ENCODE assay signal across 2 cellular contexts in the genomic region with DNA sequence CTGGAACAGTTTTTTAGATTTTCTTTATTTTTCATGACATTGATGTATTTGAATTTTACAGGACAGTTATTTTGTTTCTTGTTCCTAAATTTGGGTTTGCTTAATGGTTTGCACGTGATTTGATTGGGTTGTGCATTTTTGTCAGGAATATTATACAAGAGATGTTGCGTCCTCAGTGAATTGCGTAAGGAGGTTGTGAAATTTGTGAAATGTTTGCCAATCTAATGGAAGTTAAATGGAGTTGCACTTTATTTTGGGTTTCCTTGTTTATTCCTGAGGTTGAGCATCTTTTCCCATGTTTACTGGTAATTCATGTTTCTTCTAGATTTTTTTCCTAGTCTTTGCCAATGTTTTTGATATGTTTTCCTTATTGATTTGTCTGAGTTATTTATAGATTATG.
A peak's percentile ranks its signal among the peaks of the same experiment; 100 is the strongest.
TF ChIP-seq lines count a peak whose summit lies in the region.

No MANE protein-coding gene starts in this region.

TF ChIP-seq in K562, 482 proteins besides CTCF, POLR2A, EP300 and RAD21:
- TF ChIP-seq CEBPB (tag; IDR thresholded peaks at IDR 0.05) (peak; percentile 73), CEBPG (CRISPR knock-in tag; IDR thresholded peaks at IDR 0.05) (no peak), CEBPG (tag; conservative IDR thresholded peaks at IDR 0.05 in 1 of 2, IDR thresholded peaks at IDR 0.05 in 1 of 2) (peak in 1 of 2 experiments; percentile 62; a peak in 2 of 4 replicates), MTA1 (IDR thresholded peaks at IDR 0.05; ENCODE audit: borderline replicate concordance) (no peak)

TF ChIP-seq in HepG2, 621 proteins besides CTCF, POLR2A, EP300 and RAD21:
- TF ChIP-seq CEBPG (CRISPR knock-in tag; IDR thresholded peaks at IDR 0.05) (peak; percentile 54), ZNF567 (CRISPR knock-in tag; IDR thresholded peaks at IDR 0.05; ENCODE audit: borderline replicate concordance) (no peak), SMARCC2 (IDR thresholded peaks at IDR 0.05) (no peak), CEBPB (IDR thresholded peaks at IDR 0.05; ENCODE audit: borderline replicate concordance, low read depth, low read length) (peak; percentile 90)
- TF ChIP-seq, protein P1, sequence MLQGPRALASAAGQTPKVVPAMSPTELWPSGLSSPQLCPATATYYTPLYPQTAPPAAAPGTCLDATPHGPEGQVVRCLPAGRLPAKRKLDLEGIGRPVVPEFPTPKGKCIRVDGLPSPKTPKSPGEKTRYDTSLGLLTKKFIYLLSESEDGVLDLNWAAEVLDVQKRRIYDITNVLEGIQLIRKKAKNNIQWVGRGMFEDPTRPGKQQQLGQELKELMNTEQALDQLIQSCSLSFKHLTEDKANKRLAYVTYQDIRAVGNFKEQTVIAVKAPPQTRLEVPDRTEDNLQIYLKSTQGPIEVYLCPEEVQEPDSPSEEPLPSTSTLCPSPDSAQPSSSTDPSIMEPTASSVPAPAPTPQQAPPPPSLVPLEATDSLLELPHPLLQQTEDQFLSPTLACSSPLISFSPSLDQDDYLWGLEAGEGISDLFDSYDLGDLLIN (CRISPR knock-in tag; IDR thresholded peaks at IDR 0.05; ENCODE audit: borderline replicate concordance) = no peak
